16 cellular contexts compared by ENCODE assay signal in genomic region chr5:19977069-19977468, GRCh38. TPM values are rescaled to one million over a fixed set of nuclear protein-coding genes. Genes with fewer than 3 reads are reported as not detected.
DNase-seq lines count a peak whose midpoint lies in the region; ATAC-seq and TF ChIP-seq lines count a peak whose summit lies in the region.
"Had no signal": no experiment of that assay in that cellular context is flagged by ENCODE, and none has a peak within 500 bp of the region (broad histone marks: within the 10 kb centered on the region; RNA-seq: fewer than 3 reads in every experiment).

No MANE protein-coding gene starts in this region.

- no peak for TF ChIP-seq CTCF in BE2C (IDR thresholded peaks at IDR 0.05; ENCODE audit: low read depth, low read length)
- no peak for TF ChIP-seq CTCF in body of pancreas (IDR thresholded peaks at IDR 0.05)

- peak; percentile 27 for DNase-seq in BE2C
- peak; percentile 77 for DNase-seq in G401 (ENCODE audit: low spot score)
- peak; percentile 11 for DNase-seq in NCI-H69 (lab: John Stamatoyannopoulos, UW)
- DNase-seq in body of pancreas = no peak
- no peak for DNase-seq in sciatic nerve (ENCODE audit: low spot score)
- no peak for DNase-seq in stimulated activated naive CD8-positive, alpha-beta T cell treated with anti-CD3 and anti-CD28 coated beads, Interleukin-15, amount 100 ng/mL, for 72 hours
- DNase-seq in T1000 (lab: John Stamatoyannopoulos, UW) = no peak
- DNase-seq: DMS153, EL, NCI-H1105, NCI-H2227 treated with DMSO at 0.1 percent for 48 hours, PC-9 had no signal

- WGBS in body of pancreas, 2 donors = 33 to 38% methylated on average over 2 of the region's 2 CpGs

- intact Hi-C loops in body of pancreas (cut with DNase I) = no loop called here
- intact Hi-C loops in sciatic nerve (cut with DNase I) = no loop called here

- ATAC-seq in body of pancreas (peak; percentile 42), sciatic nerve (no peak)
- ATAC-seq in stimulated activated naive CD8-positive, alpha-beta T cell treated with anti-CD3 and anti-CD28 coated beads, Interleukin-15, amount 100 ng/mL, for 72 hours = no peak
- ATAC-seq: GM23338 had no signal

- H3K4me1 ChIP-seq in BE2C (peaks cover 16% of the 10 kb centered on the region), body of pancreas (peaks cover 15% of the 10 kb centered on the region)
- H3K4me1 ChIP-seq: SJSA1 had no signal

- H3K27ac Mint-ChIP-seq in stimulated activated naive CD8-positive, alpha-beta T cell treated with anti-CD3 and anti-CD28 coated beads, Interleukin-15, amount 100 ng/mL, for 72 hours = no peak overlapping the region
- H3K27ac Mint-ChIP-seq: GM23338; T-helper 2 cell treated with Interferon-gamma antibody and Interleukin-4, amounts not matched to agents 5 μg/mL and 100 μg/mL, for 36 hours had no signal

- H3K4me1 Mint-ChIP-seq in stimulated activated naive CD8-positive, alpha-beta T cell treated with anti-CD3 and anti-CD28 coated beads, Interleukin-15, amount 100 ng/mL, for 72 hours = no peaks in the 10 kb centered on the region
- H3K4me1 Mint-ChIP-seq: GM23338 had no signal

- H3K9me3 ChIP-seq in BE2C (no peaks in the 10 kb centered on the region), body of pancreas (no peaks in the 10 kb centered on the region)

- H3K27me3 ChIP-seq in BE2C (no peaks in the 10 kb centered on the region), body of pancreas (no peaks in the 10 kb centered on the region)
- H3K27me3 ChIP-seq: SJSA1 had no signal

- H3K27ac ChIP-seq in body of pancreas = no peak overlapping the region
- H3K27ac ChIP-seq: C4-2B, PC-9, SJSA1 had no signal

- no peaks in the 10 kb centered on the region for H3K27me3 Mint-ChIP-seq in stimulated activated naive CD8-positive, alpha-beta T cell treated with anti-CD3 and anti-CD28 coated beads, Interleukin-15, amount 100 ng/mL, for 72 hours

- no peak for TF ChIP-seq POLR2A in body of pancreas (IDR thresholded peaks at IDR 0.05)

- in situ Hi-C loops in G401 (cut with HindIII; ENCODE audit: low sequenced_read_pairs) = no loop called here

- H3K9me3 Mint-ChIP-seq in stimulated activated naive CD8-positive, alpha-beta T cell treated with anti-CD3 and anti-CD28 coated beads, Interleukin-15, amount 100 ng/mL, for 72 hours = peaks cover 27 to 32% of the 10 kb centered on the region in 2 donors
- H3K9me3 Mint-ChIP-seq: GM23338 had no signal

- H3K36me3 ChIP-seq in BE2C (no peaks in the 10 kb centered on the region; the same call in 1 of the 2 replicates), body of pancreas (replicated peaks in 1 of 2; ENCODE audit: insufficient read depth in 1 of 2, low read depth in 2 of 2) (no peaks in the 10 kb centered on the region)
- H3K36me3 ChIP-seq: SJSA1 had no signal

- no peak overlapping the region for H3K4me3 Mint-ChIP-seq in stimulated activated naive CD8-positive, alpha-beta T cell treated with anti-CD3 and anti-CD28 coated beads, Interleukin-15, amount 100 ng/mL, for 72 hours
- H3K4me3 Mint-ChIP-seq: GM23338; T-helper 2 cell treated with Interferon-gamma antibody and Interleukin-4, amounts not matched to agents 5 μg/mL and 100 μg/mL, for 36 hours had no signal

- H3K4me3 ChIP-seq in BE2C (ENCODE audit: low read depth, low read length) (no peak overlapping the region), body of pancreas (no peak overlapping the region)
- H3K4me3 ChIP-seq: GM23338, PC-9, SJSA1 had no signal

RNA-seq across cellular contexts. Expression of gene CDH18, which starts 10.9 kb away (rescaled TPM):
- 6.3 TPM for polyA plus RNA-seq in BE2C (2012; ENCODE audit: insufficient read depth, insufficient read length, low read depth)
- not detected in 2 replicates for total RNA-seq in G401 (2014; rRNA removed; shearing (Covaris generic))
- 1 to 10 TPM in 1 of 2 donors, under 1 TPM in 1; 0.78 to 2.0 TPM for total RNA-seq in body of pancreas
- 0.71 TPM for total RNA-seq in sciatic nerve
- total RNA-seq: PC-9, SJSA1 had no signal
- polyA plus RNA-seq: GM23338 had no signal

Comparison
In these comparisons a context has a peak if more than half of its experiments do, and no peak if none do; other contexts are left out.
1. DNase-seq: peak in BE2C (single experiment), G401 (single experiment) and NCI-H69 (single experiment); none in body of pancreas (0 of 4), sciatic nerve (single experiment), stimulated activated naive CD8-positive, alpha-beta T cell treated with anti-CD3 and anti-CD28 coated beads, Interleukin-15, amount 100 ng/mL, for 72 hours (0 of 2) and T1000 (single experiment).